ENCODE assay signal across 8 cellular contexts in the genomic region with DNA sequence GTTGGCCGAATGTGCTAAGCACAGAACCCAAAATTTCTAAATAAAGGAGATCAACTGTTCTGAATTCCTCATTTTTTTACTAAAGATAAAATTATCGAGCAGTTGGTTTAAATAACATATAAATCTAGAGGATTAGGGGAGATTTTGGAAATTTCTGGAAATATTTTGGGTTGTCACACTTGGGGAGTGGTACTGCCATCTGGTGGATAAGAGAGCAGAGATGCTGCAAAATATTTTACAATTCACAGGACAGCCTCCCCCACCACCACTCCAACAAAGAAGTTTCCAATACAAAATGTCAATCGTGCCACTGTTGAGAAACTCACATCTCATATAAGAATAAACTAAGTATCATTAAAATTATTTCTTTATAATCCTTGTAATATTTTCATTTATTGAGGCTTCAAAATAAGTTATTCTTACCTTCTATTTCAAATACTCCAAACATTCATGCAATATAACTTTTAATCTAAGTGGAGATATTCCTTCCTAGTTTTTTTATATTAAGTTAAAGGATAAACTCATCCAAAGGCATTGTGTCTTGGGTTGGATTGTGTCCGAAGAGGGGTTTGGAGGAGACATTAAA. TPM values are rescaled to one million over a fixed set of nuclear protein-coding genes. Genes with fewer than 3 reads are reported as not detected.
DNase-seq lines count a peak whose midpoint lies in the region; ATAC-seq, FAIRE-seq and TF ChIP-seq lines count a peak whose summit lies in the region.

No MANE protein-coding gene starts in this region.

- no peak overlapping the region for H3K4me3 Mint-ChIP-seq in endodermal cell
- no peak overlapping the region for H3K4me3 Mint-ChIP-seq in activated T-cell treated with anti-CD3 and anti-CD28 coated beads, Interleukin-2, amount 50 U/mL, for 24 hours

- H3K9me3 ChIP-seq in endodermal cell (ENCODE audit: control insufficient read depth, low read length), result no peaks in the 10 kb centered on the region

- no peak overlapping the region for H3K4me3 ChIP-seq in endodermal cell (ENCODE audit: low read length)

- H3K36me3 ChIP-seq in endodermal cell (ENCODE audit: control insufficient read depth, insufficient read depth, low read length), result no peaks in the 10 kb centered on the region

- 65% methylated on average over 4 of the region's 4 CpGs; no CpG with 5 or more reads in 1 of the 2 experiments for WGBS in endodermal cell (ENCODE audit: insufficient coverage in 1 of 2, insufficient read length in 1 of 2), 2 experiments

- peaks cover 1% of the 10 kb centered on the region for H3K27me3 Mint-ChIP-seq in endodermal cell (ENCODE audit: insufficient read depth)
- peaks cover 2% of the 10 kb centered on the region for H3K27me3 Mint-ChIP-seq in activated T-cell treated with anti-CD3 and anti-CD28 coated beads, Interleukin-2, amount 50 U/mL, for 24 hours

- no peaks in the 10 kb centered on the region for H3K4me1 ChIP-seq in endodermal cell (ENCODE audit: control insufficient read depth, insufficient read depth, low read length)

- no peak overlapping the region for H3K27ac ChIP-seq in endodermal cell (ENCODE audit: low read depth, low read length)

- peak; percentile 85 for TF ChIP-seq CTCF in endodermal cell (conservative IDR thresholded peaks at IDR 0.05)

- H3K27me3 ChIP-seq in endodermal cell (ENCODE audit: control insufficient read depth, insufficient read depth, low read length, poor library complexity, severe bottlenecking), result no peaks in the 10 kb centered on the region

- peak; percentile 26 for DNase-seq in NCI-H1694 treated with DMSO at 0.1 percent for 48 hours (lab: John Stamatoyannopoulos, UW)
- no peak for DNase-seq in endodermal cell
- peak; percentile 35 for DNase-seq in middle frontal gyrus (ENCODE audit: extremely low spot score, low spot score)
- DNase-seq in activated T-cell treated with anti-CD3 and anti-CD28 coated beads, Interleukin-2, amount 50 U/mL, for 24 hours, result no peak
- DNase-seq in DMS114 treated with DMSO at 0.1 percent for 48 hours (lab: John Stamatoyannopoulos, UW; ENCODE audit: unreplicated experiment), result no peak
- no peak for DNase-seq in NOMO-1 (lab: John Stamatoyannopoulos, UW; ENCODE audit: unreplicated experiment in 2 of 2)

- H3K36me3 Mint-ChIP-seq in endodermal cell (ENCODE audit: low read depth), result no peaks in the 10 kb centered on the region
- no peaks in the 10 kb centered on the region for H3K36me3 Mint-ChIP-seq in activated T-cell treated with anti-CD3 and anti-CD28 coated beads, Interleukin-2, amount 50 U/mL, for 24 hours (ENCODE audit: low read depth)

- H3K9me3 Mint-ChIP-seq in endodermal cell, result no peaks in the 10 kb centered on the region
- no peaks in the 10 kb centered on the region for H3K9me3 Mint-ChIP-seq in activated T-cell treated with anti-CD3 and anti-CD28 coated beads, Interleukin-2, amount 50 U/mL, for 24 hours

- H3K4me1 Mint-ChIP-seq in endodermal cell, result peaks cover 6% of the 10 kb centered on the region
- no peaks in the 10 kb centered on the region for H3K4me1 Mint-ChIP-seq in activated T-cell treated with anti-CD3 and anti-CD28 coated beads, Interleukin-2, amount 50 U/mL, for 24 hours (ENCODE audit: low read depth)

- no peak overlapping the region for H3K27ac Mint-ChIP-seq in endodermal cell
- no peak overlapping the region for H3K27ac Mint-ChIP-seq in activated T-cell treated with anti-CD3 and anti-CD28 coated beads, Interleukin-2, amount 50 U/mL, for 24 hours

- peak; percentile 17 for FAIRE-seq in G401.6 (lab: Jason Lieb, UNC)

- H3K9ac ChIP-seq in endodermal cell (ENCODE audit: extremely low read depth, low read length, poor library complexity, severe bottlenecking), result no peak overlapping the region

- no peak for ATAC-seq in GM19397 (IDR thresholded peaks at IDR 0.05; ENCODE audit: unreplicated experiment)

RNA-seq across cellular contexts. Expression of gene ABCA8, which starts 17.0 kb away (rescaled TPM):
- not detected for total RNA-seq in endodermal cell
- 2.5 TPM for polyA plus RNA-seq in endodermal cell (2013, experiment 1 of 2)
- polyA plus RNA-seq in endodermal cell (2013, experiment 2 of 2), result 3.1 TPM

Comparison
In these comparisons a context has a peak if more than half of its experiments do, and no peak if none do; other contexts are left out.
1. DNase-seq: peak in NCI-H1694 treated with DMSO at 0.1 percent for 48 hours (single experiment) and middle frontal gyrus (single experiment); none in endodermal cell (single experiment), activated T-cell treated with anti-CD3 and anti-CD28 coated beads, Interleukin-2, amount 50 U/mL, for 24 hours (single experiment), DMS114 treated with DMSO at 0.1 percent for 48 hours (single experiment) and NOMO-1 (0 of 2).